10 cellular contexts compared by ENCODE assay signal in genomic region chr10:89303161-89303560, GRCh38. TPM values are rescaled to one million over a fixed set of nuclear protein-coding genes. Genes with fewer than 3 reads are reported as not detected.
A peak's percentile ranks its signal among the peaks of the same experiment; 100 is the strongest.
DNase-seq lines count a peak whose midpoint lies in the region; ATAC-seq and TF ChIP-seq lines count a peak whose summit lies in the region.
"Had no signal": no experiment of that assay in that cellular context is flagged by ENCODE, and none has a peak within 500 bp of the region (broad histone marks: within the 10 kb centered on the region; RNA-seq: fewer than 3 reads in every experiment).

No MANE protein-coding gene starts in this region.

- peaks cover 40% of the 10 kb centered on the region for H3K36me3 Mint-ChIP-seq in activated naive CD4-positive, alpha-beta T cell treated with anti-CD3 and anti-CD28 coated beads, Interleukin-2, amount 10 ng/mL, durations not matched to agents 7 days and 5 days
- H3K36me3 Mint-ChIP-seq in memory B cell, result peaks cover 36% of the 10 kb centered on the region

- H3K27ac Mint-ChIP-seq in activated naive CD4-positive, alpha-beta T cell treated with anti-CD3 and anti-CD28 coated beads, Interleukin-2, amount 10 ng/mL, durations not matched to agents 7 days and 5 days, result no peak overlapping the region
- peak overlapping the region; percentile 98 for H3K27ac Mint-ChIP-seq in memory B cell

- ATAC-seq in memory B cell (ENCODE audit: low read depth), result no peak

- no peak for TF ChIP-seq CTCF in ascending aorta (IDR thresholded peaks at IDR 0.05)

- CTCF ChIA-PET in activated naive CD4-positive, alpha-beta T cell treated with anti-CD3 and anti-CD28 coated beads, Interleukin-2, amount 10 ng/mL, durations not matched to agents 7 days and 5 days (lab: Charles Lee), result interaction anchor here (0.5 to 1.1 kb wide), 2 partner anchors 86 to 219 kb away, joined by 3 to 4 read pairs; no protein-coding TSS in a partner anchor

- H3K27me3 ChIP-seq in ascending aorta (no peaks in the 10 kb centered on the region), thymus (ENCODE audit: control insufficient read depth, insufficient read depth) (no peaks in the 10 kb centered on the region)
- H3K27me3 ChIP-seq: ovary had no signal

- peak overlapping the region; percentile 80 for H3K4me3 Mint-ChIP-seq in activated naive CD4-positive, alpha-beta T cell treated with anti-CD3 and anti-CD28 coated beads, Interleukin-2, amount 10 ng/mL, durations not matched to agents 7 days and 5 days
- peak overlapping the region; percentile 94 for H3K4me3 Mint-ChIP-seq in memory B cell

- peaks cover 0 to 9% of the 10 kb centered on the region in 2 donors for H3K36me3 ChIP-seq in ascending aorta
- H3K36me3 ChIP-seq in thymus (ENCODE audit: control insufficient read depth, insufficient read depth), result peaks cover 13% of the 10 kb centered on the region
- H3K36me3 ChIP-seq: ovary had no signal

- H3K4me3 ChIP-seq in ascending aorta, result peak overlapping the region; percentile 46 to 66
- H3K4me3 ChIP-seq in thymus (ENCODE audit: low read length), result peak overlapping the region; percentile 19

- no peak for DNase-seq in activated naive CD4-positive, alpha-beta T cell treated with anti-CD3 and anti-CD28 coated beads, Interleukin-2, amount 10 ng/mL, durations not matched to agents 7 days and 5 days
- no peak for DNase-seq in activated naive CD4-positive, alpha-beta T cell treated with Interleukin-2 at 50 U/mL for 16 hours
- DNase-seq in ascending aorta (ENCODE audit: low spot score in 2 of 2) (no peak), memory B cell (ENCODE audit: low spot score in 2 of 2) (no peak), DMS79 (lab: John Stamatoyannopoulos, UW) (no peak), NCI-H146 (lab: John Stamatoyannopoulos, UW) (no peak), NCI-H2029 treated with DMSO at 0.1 percent for 48 hours (lab: John Stamatoyannopoulos, UW) (no peak)
- DNase-seq: activated effector memory CD4-positive, alpha-beta T cell treated with Interleukin-2 at 50 U/mL for 16 hours; ovary had no signal

- peaks cover 43% of the 10 kb centered on the region for H3K4me1 Mint-ChIP-seq in activated naive CD4-positive, alpha-beta T cell treated with anti-CD3 and anti-CD28 coated beads, Interleukin-2, amount 10 ng/mL, durations not matched to agents 7 days and 5 days
- peaks cover 36% of the 10 kb centered on the region for H3K4me1 Mint-ChIP-seq in memory B cell

- intact Hi-C loops in ascending aorta (cut with DNase I), result loop anchor here (2.0 kb wide), 1 partner anchor 26 kb away; no protein-coding TSS in a partner anchor

- H3K27me3 Mint-ChIP-seq in activated naive CD4-positive, alpha-beta T cell treated with anti-CD3 and anti-CD28 coated beads, Interleukin-2, amount 10 ng/mL, durations not matched to agents 7 days and 5 days, result peaks cover 13% of the 10 kb centered on the region
- H3K27me3 Mint-ChIP-seq in memory B cell, result no peaks in the 10 kb centered on the region

- peaks cover 16% of the 10 kb centered on the region for H3K9me3 Mint-ChIP-seq in activated naive CD4-positive, alpha-beta T cell treated with anti-CD3 and anti-CD28 coated beads, Interleukin-2, amount 10 ng/mL, durations not matched to agents 7 days and 5 days
- peaks cover 7% of the 10 kb centered on the region for H3K9me3 Mint-ChIP-seq in memory B cell

- H3K27ac ChIP-seq in ascending aorta (peak overlapping the region in 1 of 2 donors; percentile 87), thymus (ENCODE audit: low read depth) (no peak overlapping the region)

- WGBS in thymus, result 75% methylated on average over 2 of the region's 2 CpGs

- H3K9me3 ChIP-seq in ascending aorta (peaks cover 0 to 2% of the 10 kb centered on the region in 2 donors), thymus (ENCODE audit: control insufficient read depth) (no peaks in the 10 kb centered on the region)
- H3K9me3 ChIP-seq: ovary had no signal

- peaks cover 4 to 16% of the 10 kb centered on the region in 2 donors for H3K4me1 ChIP-seq in ascending aorta
- H3K4me1 ChIP-seq in thymus (ENCODE audit: control insufficient read depth, insufficient read depth, low read length), result peaks cover 11% of the 10 kb centered on the region

RNA-seq across cellular contexts. Expression of gene IFIT2, which starts 1.3 kb away (rescaled TPM):
- 0.85 TPM for total RNA-seq in ascending aorta
- 16.0 TPM for polyA plus RNA-seq in thymus

RNA-seq across cellular contexts. Expression of gene IFIT3, which starts 24.6 kb away (rescaled TPM):
- total RNA-seq in ascending aorta, result 1.9 TPM
- polyA plus RNA-seq in thymus, result 31.5 TPM

RNA-seq across cellular contexts. Expression of gene LIPA, which starts 51.6 kb away (rescaled TPM):
- total RNA-seq in ascending aorta, result 57.9 TPM
- 62.3 TPM for polyA plus RNA-seq in thymus
